Comparison of ENCODE assay signal across 15 cellular contexts in genomic region chr16:75029854-75030253, GRCh38. TPM values are rescaled to one million over a fixed set of nuclear protein-coding genes. Genes with fewer than 3 reads are reported as not detected.
DNase-seq lines count a peak whose midpoint lies in the region; ATAC-seq, FAIRE-seq and TF ChIP-seq lines count a peak whose summit lies in the region.
"Had no signal": no experiment of that assay in that cellular context is flagged by ENCODE, and none has a peak within 500 bp of the region (broad histone marks: within the 10 kb centered on the region; RNA-seq: fewer than 3 reads in every experiment).

No MANE protein-coding gene starts in this region.

- H3K27ac Mint-ChIP-seq in naive thymus-derived CD4-positive, alpha-beta T cell: no peak overlapping the region
- H3K27ac Mint-ChIP-seq: nephron had no signal

- peak; percentile 20 for FAIRE-seq in H54 (lab: Jason Lieb, UNC)

- TF ChIP-seq CTCF in fibroblast of mammary gland (conservative IDR thresholded peaks at IDR 0.05; ENCODE audit: control insufficient read depth, insufficient read depth, low read depth, low read length): no peak

- peaks cover 51% of the 10 kb centered on the region for H3K4me1 ChIP-seq in SJSA1 (replicated peaks)
- no peaks in the 10 kb centered on the region for H3K4me1 ChIP-seq in naive thymus-derived CD4-positive, alpha-beta T cell (ENCODE audit: control insufficient read depth in 2 of 2, insufficient read depth in 2 of 2, low read length in 2 of 2)

- H3K4me1 Mint-ChIP-seq in naive thymus-derived CD4-positive, alpha-beta T cell: peaks cover 0 to 14% (median 5%) of the 10 kb centered on the region in 7 donors

- no peaks in the 10 kb centered on the region for H3K36me3 ChIP-seq in SJSA1
- H3K36me3 ChIP-seq in naive thymus-derived CD4-positive, alpha-beta T cell (ENCODE audit: control insufficient read depth in 2 of 3, insufficient read depth in 3 of 3, low read length in 3 of 3): no peaks in the 10 kb centered on the region
- H3K36me3 ChIP-seq: thoracic aorta, WERI-Rb-1 had no signal

- ATAC-seq in GM18498 (IDR thresholded peaks at IDR 0.05; ENCODE audit: unreplicated experiment): no peak
- ATAC-seq in naive thymus-derived CD4-positive, alpha-beta T cell: no peak

- no peak for TF ChIP-seq POLR2A in H54 (IDR thresholded peaks at IDR 0.05; ENCODE audit: low read depth, low read length)

- H3K4me3 ChIP-seq in SJSA1 (no peak overlapping the region), fibroblast of mammary gland (ENCODE audit: control insufficient read depth, low read depth, low read length) (no peak overlapping the region)
- H3K4me3 ChIP-seq in naive thymus-derived CD4-positive, alpha-beta T cell (ENCODE audit: low read length): no peak overlapping the region
- H3K4me3 ChIP-seq: thoracic aorta had no signal

- no peaks in the 10 kb centered on the region for H3K27me3 ChIP-seq in SJSA1 (replicated peaks)
- H3K27me3 ChIP-seq in naive thymus-derived CD4-positive, alpha-beta T cell (ENCODE audit: control insufficient read depth in 2 of 2, insufficient read depth in 2 of 2, low read length in 2 of 2): no peaks in the 10 kb centered on the region

- H3K9me3 ChIP-seq in SJSA1 (replicated peaks): no peaks in the 10 kb centered on the region
- no peaks in the 10 kb centered on the region for H3K9me3 ChIP-seq in naive thymus-derived CD4-positive, alpha-beta T cell (ENCODE audit: control insufficient read depth in 2 of 3, low read length in 3 of 3)
- H3K9me3 ChIP-seq: thoracic aorta had no signal

- peaks cover 0 to 8% (median 0%) of the 10 kb centered on the region in 5 donors for H3K36me3 Mint-ChIP-seq in naive thymus-derived CD4-positive, alpha-beta T cell

- H3K27ac ChIP-seq in SJSA1: peak overlapping the region; percentile 62
- H3K27ac ChIP-seq in naive thymus-derived CD4-positive, alpha-beta T cell (ENCODE audit: low read depth, low read length): no peak overlapping the region
- H3K27ac ChIP-seq: thoracic aorta, WERI-Rb-1 had no signal

- CTCF ChIA-PET in naive thymus-derived CD4-positive, alpha-beta T cell (lab: Charles Lee): no interaction called here

- H3K9me3 Mint-ChIP-seq in naive thymus-derived CD4-positive, alpha-beta T cell: peaks cover 0 to 1% (median 0%) of the 10 kb centered on the region in 11 donors
- H3K9me3 Mint-ChIP-seq: nephron had no signal

- intact Hi-C loops in naive thymus-derived CD4-positive, alpha-beta T cell (cut with micrococcal nuclease): no loop called here

- POLR2A ChIA-PET in naive thymus-derived CD4-positive, alpha-beta T cell (lab: Charles Lee): no interaction called here

- H3K27me3 Mint-ChIP-seq in naive thymus-derived CD4-positive, alpha-beta T cell: no peaks in the 10 kb centered on the region

- DNase-seq in A172 (ENCODE audit: low spot score) (peak; percentile 69), H54 (ENCODE audit: insufficient read length, low spot score) (no peak), SJSA1 (ENCODE audit: low read depth in 1 of 2, low spot score in 2 of 2) (peak; percentile 71 to 84), fibroblast of mammary gland (ENCODE audit: low read depth) (peak; percentile 42), COR-L47 (lab: John Stamatoyannopoulos, UW) (no peak)
- DNase-seq in naive thymus-derived CD4-positive, alpha-beta T cell: no peak
- no peak for DNase-seq in activated CD4-positive, CD25-positive, alpha-beta regulatory T cell (lab: John Stamatoyannopoulos, UW)
- DNase-seq: activated effector memory CD4-positive, alpha-beta T cell treated with anti-CD3 and anti-CD28 coated beads, Interleukin-2, amount 50 U/mL, for 16 hours; KG1; NCI-H1417; NCI-H2227 treated with DMSO at 0.1 percent for 48 hours; WERI-Rb-1 had no signal

- H3K4me3 Mint-ChIP-seq in naive thymus-derived CD4-positive, alpha-beta T cell: no peak overlapping the region
- H3K4me3 Mint-ChIP-seq: nephron had no signal

RNA-seq across cellular contexts. Expression of gene ZNRF1, which starts 31.0 kb away (rescaled TPM):
- 13.7 and 30.6 TPM in 2 replicates for total RNA-seq in A172 (2014; rRNA removed; shearing (Covaris generic))
- 20.7 and 27.2 TPM in 2 replicates for total RNA-seq in SJSA1 (2014; rRNA removed; shearing (Covaris generic))
- total RNA-seq in naive thymus-derived CD4-positive, alpha-beta T cell: 10 to 100 TPM in 1 of 5 experiments, 1 to 10 TPM in 4; 1.8 to 27.9 (median 2.6) TPM
- polyA plus RNA-seq in naive thymus-derived CD4-positive, alpha-beta T cell: 1 to 10 TPM; 1.2 to 1.4 TPM

RNA-seq across cellular contexts. Expression of gene WDR59, which starts 44.9 kb away (rescaled TPM):
- total RNA-seq in A172 (2014; rRNA removed; shearing (Covaris generic)): 8.9 and 17.2 TPM in 2 replicates
- total RNA-seq in SJSA1 (2014; rRNA removed; shearing (Covaris generic)): 10.0 and 15.2 TPM in 2 replicates
- total RNA-seq in naive thymus-derived CD4-positive, alpha-beta T cell: 100 to 1,000 TPM in 2 of 5 experiments, 10 to 100 TPM in 3; 82.7 to 130 (median 84.7) TPM
- 10 to 100 TPM; 11.6 to 13.2 TPM for polyA plus RNA-seq in naive thymus-derived CD4-positive, alpha-beta T cell

Comparison
In these comparisons a context has a peak if more than half of its experiments do, and no peak if none do; other contexts are left out.
1. DNase-seq: peak in A172 (single experiment), SJSA1 (2 of 2) and fibroblast of mammary gland (single experiment); none in H54 (single experiment), naive thymus-derived CD4-positive, alpha-beta T cell (0 of 9), COR-L47 (single experiment) and activated CD4-positive, CD25-positive, alpha-beta regulatory T cell (0 of 4).